ENCODE assay signal across 13 cellular contexts in the genomic region with DNA sequence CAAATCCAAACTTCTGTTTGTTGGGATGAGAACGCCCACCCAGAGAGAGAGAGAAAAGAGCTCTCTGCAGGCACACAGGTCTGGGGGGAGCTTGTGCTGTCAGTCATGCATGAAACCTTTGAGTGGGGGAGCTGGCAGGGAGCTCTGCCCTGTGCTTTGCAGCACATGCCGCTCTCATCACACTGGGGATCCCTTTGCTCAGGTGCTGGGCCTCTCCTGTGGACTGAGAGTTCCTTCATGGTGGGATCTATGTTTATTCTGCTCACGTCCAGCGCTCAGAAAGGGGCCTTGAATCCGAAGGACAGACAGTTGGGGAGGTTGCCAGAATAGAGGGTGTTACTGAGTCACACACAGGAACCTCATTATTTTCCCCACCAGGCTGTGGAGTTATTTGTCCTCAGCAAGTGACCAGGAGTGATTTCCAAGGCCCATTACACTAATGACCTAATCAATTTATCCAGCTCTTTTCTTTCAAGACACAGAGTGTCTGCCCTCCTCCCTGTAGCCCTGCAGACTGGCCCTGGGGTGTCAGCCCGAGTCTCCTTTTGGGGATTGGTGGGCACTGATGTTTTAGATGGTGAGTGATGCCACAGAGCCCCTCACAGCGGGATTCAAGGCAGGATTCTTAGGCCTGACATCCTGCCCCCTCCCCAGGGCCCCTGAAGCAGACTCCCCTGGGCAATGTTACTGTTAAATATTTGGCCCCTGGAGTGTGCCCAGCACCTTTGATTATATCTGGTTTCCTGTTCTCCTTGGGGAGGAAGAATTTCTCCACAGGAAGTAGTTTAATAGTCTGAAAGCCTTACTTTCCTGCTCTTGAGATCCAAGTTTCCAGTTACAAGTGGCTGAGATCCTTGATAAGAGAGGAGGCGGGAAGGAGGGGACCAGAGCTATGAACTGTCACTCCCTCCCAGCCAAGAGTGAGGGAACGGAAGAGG. TPM values are rescaled to one million over a fixed set of nuclear protein-coding genes. Genes with fewer than 3 reads are reported as not detected.
DNase-seq lines count a peak whose midpoint lies in the region; ATAC-seq, FAIRE-seq and TF ChIP-seq lines count a peak whose summit lies in the region.
"Had no signal": no experiment of that assay in that cellular context is flagged by ENCODE, and none has a peak within 500 bp of the region (broad histone marks: within the 10 kb centered on the region; RNA-seq: fewer than 3 reads in every experiment).

No MANE protein-coding gene starts in this region.

- TF ChIP-seq POLR2A in Peyer's patch (IDR thresholded peaks at IDR 0.05), result no peak

- H3K27ac ChIP-seq in SK-N-SH (ENCODE audit: low read depth in 2 of 2, low read length in 1 of 2), result peak overlapping the region; percentile 44 to 48
- peak overlapping the region; percentile 85 for H3K27ac ChIP-seq in smooth muscle cell (ENCODE audit: low read depth)
- peak overlapping the region in 2 of 4 donors; percentile 8 to 23 for H3K27ac ChIP-seq in Peyer's patch
- H3K27ac ChIP-seq: esophagus squamous epithelium had no signal

- H3K4me2 ChIP-seq in SK-N-SH, result peak overlapping the region; percentile 43
- H3K4me2 ChIP-seq in smooth muscle cell, result peak overlapping the region; percentile 70

- no peaks in the 10 kb centered on the region for H3K9me2 ChIP-seq in SK-N-SH

- H4K20me1 ChIP-seq in SK-N-SH (ENCODE audit: insufficient read depth), result no peaks in the 10 kb centered on the region
- no peaks in the 10 kb centered on the region for H4K20me1 ChIP-seq in smooth muscle cell (ENCODE audit: low read depth)

- H3K9ac ChIP-seq in SK-N-SH (no peak overlapping the region), iPS-15b (ENCODE audit: low read depth, low read length) (peak overlapping the region; percentile 16), smooth muscle cell (ENCODE audit: low read depth) (peak overlapping the region; percentile 19)

- no peaks in the 10 kb centered on the region for H3F3A ChIP-seq in SK-N-SH (replicated peaks; ENCODE audit: insufficient read depth)
- H3F3A ChIP-seq in smooth muscle cell (ENCODE audit: low read depth), result peaks cover 12% of the 10 kb centered on the region

- peak overlapping the region; percentile 65 for H2AFZ ChIP-seq in SK-N-SH (ENCODE audit: low read depth)
- H2AFZ ChIP-seq in smooth muscle cell (ENCODE audit: low read depth), result no peak overlapping the region

- TF ChIP-seq EP300 in SK-N-SH (IDR thresholded peaks at IDR 0.05; ENCODE audit: borderline replicate concordance in 1 of 2, low read depth in 1 of 2, low read length in 1 of 2), result peak; percentile 4 to 29; a peak in 2 of 4 replicates

- no peaks in the 10 kb centered on the region for H3K27me3 ChIP-seq in SK-N-SH (ENCODE audit: insufficient read depth)
- H3K27me3 ChIP-seq in iPS-15b (ENCODE audit: control insufficient read depth, insufficient read depth, low read length), result no peaks in the 10 kb centered on the region
- H3K27me3 ChIP-seq in smooth muscle cell (ENCODE audit: low read depth), result no peaks in the 10 kb centered on the region
- H3K27me3 ChIP-seq in Peyer's patch, result no peaks in the 10 kb centered on the region
- H3K27me3 ChIP-seq: MG63 had no signal

- POLR2A ChIA-PET in SK-N-SH (lab: Yijun Ruan, JAX), result no interaction called here

- CTCF ChIA-PET in SK-N-SH (lab: Yijun Ruan, JAX), result interaction anchor here (0.9 to 3.1 kb wide), 7 partner anchors 12 to 62 kb away, joined by 3 to 19 read pairs (median 5); a partner anchor contains a TSS

- 69% methylated on average over 8 of the region's 9 CpGs for WGBS in SK-N-SH (ENCODE audit: low lambda C conversion rate)
- 44% methylated on average over 9 of the region's 9 CpGs for WGBS in smooth muscle cell (ENCODE audit: low lambda C conversion rate)

- H3K4me3 ChIP-seq in SK-N-SH (ENCODE audit: low read depth in 2 of 2, low read length in 1 of 2) (no peak overlapping the region), iPS-15b (ENCODE audit: low read depth, low read length) (no peak overlapping the region), smooth muscle cell (no peak overlapping the region), Peyer's patch (no peak overlapping the region)
- H3K4me3 ChIP-seq: esophagus squamous epithelium, MG63 had no signal

- peak; percentile 67 for DNase-seq in HTR-8/SVneo (ENCODE audit: insufficient read length, low spot score)
- DNase-seq in SK-N-SH, result no peak
- DNase-seq in smooth muscle cell (lab: John Stamatoyannopoulos, UW; ENCODE audit: unreplicated experiment), result no peak
- no peak for DNase-seq in HuH-7 (ENCODE audit: low spot score)
- no peak for DNase-seq in Peyer's patch
- DNase-seq: activated CD8-positive, alpha-beta memory T cell treated with anti-CD3 and anti-CD28 coated beads, Interleukin-2, amount 10 ng/mL, durations not matched to agents 7 days and 5 days; amniotic stem cell; esophagus squamous epithelium; left colon had no signal

- TF ChIP-seq CTCF in SK-N-SH (IDR thresholded peaks at IDR 0.05) (no peak), smooth muscle cell (IDR thresholded peaks at IDR 0.05; ENCODE audit: borderline replicate concordance, insufficient read depth, poor library complexity, severe bottlenecking) (no peak), Peyer's patch (IDR thresholded peaks at IDR 0.05) (no peak)

- FAIRE-seq in HTR-8/SVneo (lab: Jason Lieb, UNC), result no peak

- H3K36me3 ChIP-seq in SK-N-SH (replicated peaks in 1 of 2; ENCODE audit: control insufficient read depth in 1 of 2, insufficient read depth in 2 of 2, low read length in 1 of 2) (no peaks in the 10 kb centered on the region), iPS-15b (ENCODE audit: control insufficient read depth, insufficient read depth, low read length) (no peaks in the 10 kb centered on the region), smooth muscle cell (ENCODE audit: low read depth) (no peaks in the 10 kb centered on the region), Peyer's patch (no peaks in the 10 kb centered on the region)
- H3K36me3 ChIP-seq: esophagus squamous epithelium, MG63 had no signal

- no peak for ATAC-seq in HG02840 (IDR thresholded peaks at IDR 0.05; ENCODE audit: low FRiP score, unreplicated experiment)
- ATAC-seq: activated CD8-positive, alpha-beta memory T cell treated with anti-CD3 and anti-CD28 coated beads, Interleukin-2, amount 10 ng/mL, durations not matched to agents 7 days and 5 days; left colon had no signal

- no peak for TF ChIP-seq RAD21 in SK-N-SH (IDR thresholded peaks at IDR 0.05; ENCODE audit: low read length)

- peaks cover 28 to 39% of the 10 kb centered on the region in 2 experiments for H3K4me1 ChIP-seq in SK-N-SH (ENCODE audit: control insufficient read depth in 1 of 2, insufficient read depth in 2 of 2, low read depth in 1 of 2, low read length in 1 of 2)
- peaks cover 22% of the 10 kb centered on the region for H3K4me1 ChIP-seq in iPS-15b (ENCODE audit: control insufficient read depth, insufficient read depth, low read length)
- H3K4me1 ChIP-seq in smooth muscle cell (ENCODE audit: low read depth), result peaks cover 38% of the 10 kb centered on the region
- H3K4me1 ChIP-seq in Peyer's patch, result no peaks in the 10 kb centered on the region

- no peaks in the 10 kb centered on the region for H3K9me3 ChIP-seq in SK-N-SH
- H3K9me3 ChIP-seq in iPS-15b (ENCODE audit: control insufficient read depth, insufficient read depth, low read length), result no peaks in the 10 kb centered on the region
- H3K9me3 ChIP-seq in smooth muscle cell (replicated peaks; ENCODE audit: low read depth), result no peaks in the 10 kb centered on the region
- H3K9me3 ChIP-seq in Peyer's patch, result peaks cover 0 to under 1% (median 0%) of the 10 kb centered on the region in 4 donors

- H3K79me2 ChIP-seq in SK-N-SH (ENCODE audit: insufficient read depth) (no peaks in the 10 kb centered on the region), smooth muscle cell (ENCODE audit: low read depth) (peaks cover 7% of the 10 kb centered on the region)

TF ChIP-seq in SK-N-SH, 30 proteins besides CTCF, POLR2A, EP300 and RAD21 (continues in another document):
- TF ChIP-seq TEAD4 (IDR thresholded peaks at IDR 0.05; ENCODE audit: borderline replicate concordance, insufficient read depth) (peak; percentile 33; the same call in 1 of the 2 replicates), MXI1 (IDR thresholded peaks at IDR 0.05; ENCODE audit: low read depth, low read length) (no peak), GATA2 (CRISPR knock-in tag; IDR thresholded peaks at IDR 0.05) (no peak), RXRA (IDR thresholded peaks at IDR 0.05; ENCODE audit: borderline replicate concordance, low read depth) (0 out of 2 replicates have a peak, but pooled peaks have one; percentile 3), TCF12 (IDR thresholded peaks at IDR 0.05) (peak; percentile 52), TAF1 (IDR thresholded peaks at IDR 0.05; ENCODE audit: borderline replicate concordance, low read depth, low read length) (no peak)
- TF ChIP-seq, protein P1, sequence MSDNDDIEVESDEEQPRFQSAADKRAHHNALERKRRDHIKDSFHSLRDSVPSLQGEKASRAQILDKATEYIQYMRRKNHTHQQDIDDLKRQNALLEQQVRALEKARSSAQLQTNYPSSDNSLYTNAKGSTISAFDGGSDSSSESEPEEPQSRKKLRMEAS (IDR thresholded peaks at IDR 0.05; ENCODE audit: low read depth), result peak; percentile 55
- TF ChIP-seq, protein P2, sequence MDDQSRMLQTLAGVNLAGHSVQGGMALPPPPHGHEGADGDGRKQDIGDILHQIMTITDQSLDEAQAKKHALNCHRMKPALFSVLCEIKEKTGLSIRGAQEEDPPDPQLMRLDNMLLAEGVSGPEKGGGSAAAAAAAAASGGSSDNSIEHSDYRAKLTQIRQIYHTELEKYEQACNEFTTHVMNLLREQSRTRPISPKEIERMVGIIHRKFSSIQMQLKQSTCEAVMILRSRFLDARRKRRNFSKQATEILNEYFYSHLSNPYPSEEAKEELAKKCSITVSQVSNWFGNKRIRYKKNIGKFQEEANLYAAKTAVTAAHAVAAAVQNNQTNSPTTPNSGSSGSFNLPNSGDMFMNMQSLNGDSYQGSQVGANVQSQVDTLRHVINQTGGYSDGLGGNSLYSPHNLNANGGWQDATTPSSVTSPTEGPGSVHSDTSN (IDR thresholded peaks at IDR 0.05), result peak; percentile 6; the same call in 1 of the 2 replicates

RNA-seq across cellular contexts. Expression of a gene that starts 22.3 kb away (rescaled TPM):
- polyA plus RNA-seq in SK-N-SH (2012; rRNA removed) (0.12 TPM in 1 of 2 replicates, not detected in the other), smooth muscle cell (0.51 and 1.7 TPM in 2 replicates)
- not detected in 2 replicates for polyA plus RNA-seq in SK-N-SH (2012; cell fraction: cytosol; rRNA removed)
- polyA plus RNA-seq in SK-N-SH (2012; cell fraction: nucleus; rRNA removed), result 0.04 and 0.08 TPM in 2 replicates
- total RNA-seq in smooth muscle cell (0.67 TPM in 1 of 2 replicates, not detected in the other), Peyer's patch (not detected)
- total RNA-seq: activated CD8-positive, alpha-beta memory T cell treated with anti-CD3 and anti-CD28 coated beads, Interleukin-2, amount 10 ng/mL, durations not matched to agents 7 days and 5 days; esophagus squamous epithelium; left colon; pulmonary artery endothelial cell had no signal

RNA-seq across cellular contexts. Expression of a gene that starts 25.8 kb away (rescaled TPM):
- 3.2 and 4.8 TPM in 2 replicates for polyA plus RNA-seq in SK-N-SH (2012; rRNA removed)
- polyA plus RNA-seq in SK-N-SH (2012; cell fraction: cytosol; rRNA removed), result 1.6 and 2.5 TPM in 2 replicates
- 2.3 and 2.4 TPM in 2 replicates for polyA plus RNA-seq in SK-N-SH (2012; cell fraction: nucleus; rRNA removed)
- total RNA-seq in smooth muscle cell, result 7.7 and 16.0 TPM in 2 replicates
- polyA plus RNA-seq in smooth muscle cell, result 18.0 and 18.5 TPM in 2 replicates
- total RNA-seq in Peyer's patch, result 1 to 10 TPM in 1 of 4 donors, not detected in 3; 1.5 TPM
- total RNA-seq: activated CD8-positive, alpha-beta memory T cell treated with anti-CD3 and anti-CD28 coated beads, Interleukin-2, amount 10 ng/mL, durations not matched to agents 7 days and 5 days; pulmonary artery endothelial cell had no signal

RNA-seq across cellular contexts. Expression of a gene that starts 33.2 kb away (rescaled TPM):
- not detected in 2 replicates for polyA plus RNA-seq in SK-N-SH (2012; rRNA removed)
- polyA plus RNA-seq in SK-N-SH (2012; cell fraction: cytosol; rRNA removed), result not detected in 2 replicates
- 0.02 TPM in 1 of 2 replicates, not detected in the other for polyA plus RNA-seq in SK-N-SH (2012; cell fraction: nucleus; rRNA removed)
- 45.4 TPM in 2 replicates for total RNA-seq in smooth muscle cell
- polyA plus RNA-seq in smooth muscle cell, result 53.6 and 74.7 TPM in 2 replicates
- total RNA-seq in Peyer's patch, result 1 to 10 TPM in 2 of 4 donors, not detected in 2; 1.9 to 2.5 TPM
- total RNA-seq: activated CD8-positive, alpha-beta memory T cell treated with anti-CD3 and anti-CD28 coated beads, Interleukin-2, amount 10 ng/mL, durations not matched to agents 7 days and 5 days; pulmonary artery endothelial cell had no signal

Comparison
In these comparisons a context has a peak if more than half of its experiments do, and no peak if none do; other contexts are left out.
1. RNA of a gene that starts 33.2 kb away (total RNA-seq): 45.4 TPM in smooth muscle cell; 1.9 to 2.5 TPM in Peyer's patch; every median in the first group is over 10 times any median in the second.